Comparison of ENCODE assay signal across 16 cellular contexts in genomic region chr5:151805414-151806225, GRCh38. TPM values are rescaled to one million over a fixed set of nuclear protein-coding genes. Genes with fewer than 3 reads are reported as not detected.
DNase-seq lines count a peak whose midpoint lies in the region; ATAC-seq and TF ChIP-seq lines count a peak whose summit lies in the region.
"Had no signal": no experiment of that assay in that cellular context is flagged by ENCODE, and none has a peak within 500 bp of the region (broad histone marks: within the 10 kb centered on the region; RNA-seq: fewer than 3 reads in every experiment).

No MANE protein-coding gene starts in this region.

- H3K27ac ChIP-seq in uterus (no peak overlapping the region), spleen (no peak overlapping the region)
- H3K27ac ChIP-seq: tibial nerve had no signal

- intact Hi-C loops in Right ventricle myocardium superior (cut with DNase I) (no loop called here), cardiac septum (cut with DNase I) (no loop called here), activated B cell treated with CpG ODN at 0.5 μM for 24 hours (cut with micrococcal nuclease) (no loop called here), left ventricle myocardium superior (cut with micrococcal nuclease) (no loop called here), uterus (cut with DNase I; ENCODE audit: low total_unique reads) (no loop called here), spleen (cut with DNase I; ENCODE audit: low total_unique reads) (no loop called here)

- POLR2A ChIA-PET in activated B cell treated with CpG ODN at 0.5 μM for 24 hours (lab: Charles Lee) = no interaction called here

- DNase-seq in Right ventricle myocardium superior = no peak
- no peak for DNase-seq in cardiac septum (ENCODE audit: low spot score)
- no peak for DNase-seq in activated B cell treated with CpG ODN at 0.5 μM for 24 hours
- DNase-seq in left ventricle myocardium superior = no peak
- peak; percentile 23 to 34 for DNase-seq in uterus
- DNase-seq in putamen (ENCODE audit: low spot score) = no peak
- no peak for DNase-seq in spleen
- DNase-seq: effector memory CD4-positive, alpha-beta T cell; NCI-H2107; NK-92 treated with Interleukin-12 subunit alpha and Interleukin-12 subunit beta, amount 100 ng/mL, for 24 hours; sigmoid colon; T-cell had no signal

- peaks cover 86% of the 10 kb centered on the region for H3K36me3 Mint-ChIP-seq in activated B cell treated with CpG ODN at 0.5 μM for 24 hours (ENCODE audit: low read depth)

- TF ChIP-seq POLR2A in uterus (IDR thresholded peaks at IDR 0.05) (no peak), spleen (IDR thresholded peaks at IDR 0.05) (no peak)

- TF ChIP-seq CTCF in activated B cell treated with CpG ODN at 0.5 μM for 24 hours (IDR thresholded peaks at IDR 0.05) (no peak), uterus (IDR thresholded peaks at IDR 0.05) (no peak), spleen (IDR thresholded peaks at IDR 0.05 in 8 of 11, conservative IDR thresholded peaks at IDR 0.05 in 3 of 11) (no peak)

- no peaks in the 10 kb centered on the region for H3K27me3 ChIP-seq in uterus
- H3K27me3 ChIP-seq in spleen (replicated peaks in 1 of 7) = no peaks in the 10 kb centered on the region
- H3K27me3 ChIP-seq: sigmoid colon, tibial nerve had no signal

- H3K4me1 Mint-ChIP-seq in activated B cell treated with CpG ODN at 0.5 μM for 24 hours = peaks cover 10% of the 10 kb centered on the region

- CTCF ChIA-PET in activated B cell treated with CpG ODN at 0.5 μM for 24 hours (lab: Charles Lee) = interaction anchor here (0.7 kb wide), 1 partner anchor 290 kb away, joined by 3 read pairs; no protein-coding TSS in a partner anchor

- peak overlapping the region; percentile 47 for H3K27ac Mint-ChIP-seq in activated B cell treated with CpG ODN at 0.5 μM for 24 hours
- H3K27ac Mint-ChIP-seq: B cell, T-cell had no signal

- no peak overlapping the region for H3K4me3 Mint-ChIP-seq in activated B cell treated with CpG ODN at 0.5 μM for 24 hours
- H3K4me3 Mint-ChIP-seq: B cell, T-cell had no signal

- H3K27me3 Mint-ChIP-seq in activated B cell treated with CpG ODN at 0.5 μM for 24 hours = no peaks in the 10 kb centered on the region
- H3K27me3 Mint-ChIP-seq: B cell, T-cell had no signal

- H3K36me3 ChIP-seq in uterus = no peaks in the 10 kb centered on the region
- peaks cover 0 to 99% (median 67%) of the 10 kb centered on the region in 6 donors for H3K36me3 ChIP-seq in spleen

- no peaks in the 10 kb centered on the region for H3K4me1 ChIP-seq in uterus
- peaks cover 0 to 8% (median 0%) of the 10 kb centered on the region in 6 donors for H3K4me1 ChIP-seq in spleen

- H3K9me3 Mint-ChIP-seq in activated B cell treated with CpG ODN at 0.5 μM for 24 hours = no peaks in the 10 kb centered on the region
- H3K9me3 Mint-ChIP-seq: T-cell had no signal

- no peak overlapping the region for H3K4me3 ChIP-seq in uterus
- no peak overlapping the region for H3K4me3 ChIP-seq in spleen
- H3K4me3 ChIP-seq: sigmoid colon, tibial nerve had no signal

- no peaks in the 10 kb centered on the region for H3K9me3 ChIP-seq in uterus
- H3K9me3 ChIP-seq in spleen = no peaks in the 10 kb centered on the region
- H3K9me3 ChIP-seq: sigmoid colon, tibial nerve had no signal

- WGBS in spleen, 5 donors = 91 to 96% (median 93%) methylated on average over 3 of the region's 3 CpGs

- ATAC-seq in Right ventricle myocardium superior (ENCODE audit: poor library complexity) = peak; percentile 76
- ATAC-seq in activated B cell treated with CpG ODN at 0.5 μM for 24 hours (ENCODE audit: low read depth) = no peak
- ATAC-seq in left ventricle myocardium superior = peak; percentile 90
- no peak for ATAC-seq in HG02938 (IDR thresholded peaks at IDR 0.05; ENCODE audit: unreplicated experiment)
- ATAC-seq: HepG2, T-cell had no signal

RNA-seq across cellular contexts. Expression of gene G3BP1, which starts 33.9 kb away (rescaled TPM):
- total RNA-seq in Right ventricle myocardium superior = 105 TPM
- 99.4 TPM for total RNA-seq in cardiac septum
- 227 and 239 TPM in 2 replicates for total RNA-seq in activated B cell treated with CpG ODN at 0.5 μM for 24 hours
- 125 TPM for total RNA-seq in left ventricle myocardium superior
- 100 to 1,000 TPM in 3 of 4 donors, 10 to 100 TPM in 1; 72.1 to 240 (median 168) TPM for total RNA-seq in uterus
- 100 to 1,000 TPM; 145 to 167 (median 159) TPM for total RNA-seq in spleen
- 10 to 100 TPM; 16.1 to 37.1 (median 31.1) TPM for polyA plus RNA-seq in spleen

RNA-seq across cellular contexts. Expression of gene ATOX1, which starts 47.2 kb away (rescaled TPM):
- total RNA-seq in Right ventricle myocardium superior (61.7 TPM), cardiac septum (61.4 TPM), activated B cell treated with CpG ODN at 0.5 μM for 24 hours (61.2 and 66.6 TPM in 2 replicates), left ventricle myocardium superior (63.2 TPM), uterus (10 to 100 TPM in 3 of 4 donors, 1 to 10 TPM in 1; 2.6 to 99.7 (median 47.6) TPM), spleen (100 to 1,000 TPM in 1 of 7 donors, 10 to 100 TPM in 6; 63.7 to 101 (median 92.9) TPM)
- polyA plus RNA-seq in spleen = 100 to 1,000 TPM; 146 to 263 (median 211) TPM

Comparison
In these comparisons a context has a peak if more than half of its experiments do, and no peak if none do; other contexts are left out.
1. ATAC-seq: peak in Right ventricle myocardium superior (single experiment) and left ventricle myocardium superior (single experiment); none in activated B cell treated with CpG ODN at 0.5 μM for 24 hours (single experiment) and HG02938 (single experiment).
2. DNase-seq: peak in uterus (2 of 2); none in Right ventricle myocardium superior (single experiment), cardiac septum (single experiment), activated B cell treated with CpG ODN at 0.5 μM for 24 hours (single experiment), left ventricle myocardium superior (single experiment), putamen (single experiment) and spleen (single experiment).